35 cellular contexts compared by ENCODE assay signal in genomic region chr1:2065699-2066098, GRCh38. TPM values are rescaled to one million over a fixed set of nuclear protein-coding genes. Genes with fewer than 3 reads are reported as not detected.
"Had no signal": no experiment of that assay in that cellular context is flagged by ENCODE, and none has a peak within 500 bp of the region (broad histone marks: within the 10 kb centered on the region; RNA-seq: fewer than 3 reads in every experiment).

No MANE protein-coding gene starts in this region.

- H3K4me3 ChIP-seq: adrenal gland, ascending aorta, body of pancreas, breast epithelium, cardiac muscle cell had no signal

- DNase-seq: activated effector memory CD4-positive, alpha-beta T cell treated with anti-CD3 and anti-CD28 coated beads, Interleukin-2, amount 50 U/mL, for 16 hours; activated effector memory CD4-positive, alpha-beta T cell treated with Interleukin-2 at 50 U/mL for 16 hours; activated gamma-delta T cell; activated gamma-delta T cell treated with Interleukin-2 at 50 U/mL for 16 hours; activated naive CD4-positive, alpha-beta T cell; activated naive CD4-positive, alpha-beta T cell treated with anti-CD3 and anti-CD28 coated beads for 36 hours; activated naive CD4-positive, alpha-beta T cell treated with anti-CD3 and anti-CD28 coated beads, Interleukin-2, amount 10 ng/mL, durations not matched to agents 7 days and 5 days; activated naive CD4-positive, alpha-beta T cell treated with anti-CD3 and anti-CD28 coated beads, Interleukin-2, amount 50 U/mL, for 16 hours; activated naive CD4-positive, alpha-beta T cell treated with Interleukin-2 at 50 U/mL for 16 hours; activated naive CD8-positive, alpha-beta T cell treated with anti-CD3 and anti-CD28 coated beads for 36 hours; activated naive CD8-positive, alpha-beta T cell treated with anti-CD3 and anti-CD28 coated beads, Interleukin-2, amount 10 ng/mL, durations not matched to agents 7 days and 5 days; activated naive CD8-positive, alpha-beta T cell treated with anti-CD3 and anti-CD28 coated beads, Interleukin-2, amount 50 U/mL, for 24 hours; activated T-cell treated with anti-CD3 and anti-CD28 coated beads, Interleukin-2, amount 50 U/mL, for 1 hour; activated T-cell treated with anti-CD3 and anti-CD28 coated beads, Interleukin-2, amount 50 U/mL, for 24 hours; activated T-cell treated with anti-CD3 and anti-CD28 coated beads, Interleukin-2, amount 50 U/mL, for 4 hours; activated T-cell treated with anti-CD3 and anti-CD28 coated beads, Interleukin-2, amount 50 U/mL, for 48 hours; activated T-cell treated with anti-CD3 and anti-CD28 coated beads, Interleukin-2, amount 50 U/mL, for 72 hours; adrenal gland; amniotic stem cell; amygdala; anterior cingulate cortex; aorta; body of pancreas; caudate nucleus; central memory CD4-positive, alpha-beta T cell; cerebellar nuclear complex had no signal

- ATAC-seq: activated naive CD4-positive, alpha-beta T cell treated with anti-CD3 and anti-CD28 coated beads, Interleukin-2, amount 50 U/mL, for 72 hours; activated naive CD8-positive, alpha-beta T cell treated with anti-CD3 and anti-CD28 coated beads, Interleukin-2, amount 50 U/mL, for 24 hours; activated T-cell treated with anti-CD3 and anti-CD28 coated beads, Interleukin-2, amount 50 U/mL, for 4 hours; activated T-cell treated with anti-CD3 and anti-CD28 coated beads, Interleukin-2, amount 50 U/mL, for 72 hours; activated T-helper 17 cell treated with anti-CD3 and anti-CD28 coated beads, Interleukin-2, amount 50 U/mL, for 72 hours; body of pancreas had no signal

- H3K36me3 ChIP-seq: ascending aorta, breast epithelium had no signal

- H3K27ac ChIP-seq: adrenal gland, ascending aorta, body of pancreas, breast epithelium, cardiac muscle cell had no signal

- H3K9me3 ChIP-seq: adrenal gland, ascending aorta had no signal

- H3K27me3 ChIP-seq: adrenal gland, ascending aorta, body of pancreas, breast epithelium, cardiac muscle cell had no signal

- FAIRE-seq: astrocyte, bronchial epithelial cell had no signal

- H3K4me1 ChIP-seq: ascending aorta, body of pancreas, breast epithelium had no signal

RNA-seq across cellular contexts. Expression of gene GABRD, which starts 46.6 kb away (rescaled TPM):
- total RNA-seq: activated naive CD4-positive, alpha-beta T cell treated with anti-CD3 and anti-CD28 coated beads for 36 hours; activated naive CD4-positive, alpha-beta T cell treated with anti-CD3 and anti-CD28 coated beads, Interleukin-2, amount 50 U/mL, for 72 hours; activated naive CD8-positive, alpha-beta T cell treated with anti-CD3 and anti-CD28 coated beads for 36 hours; activated naive CD8-positive, alpha-beta T cell treated with anti-CD3 and anti-CD28 coated beads, Interleukin-2, amount 10 ng/mL, durations not matched to agents 7 days and 5 days; activated T-cell treated with anti-CD3 and anti-CD28 coated beads, Interleukin-2, amount 50 U/mL, for 4 hours; activated T-cell treated with anti-CD3 and anti-CD28 coated beads, Interleukin-2, amount 50 U/mL, for 72 hours; activated T-helper 17 cell treated with anti-CD3 and anti-CD28 coated beads, Interleukin-2, amount 50 U/mL, for 72 hours; activated T-helper 2 cell treated with anti-CD3 and anti-CD28 coated beads, Interferon-gamma antibody, Interleukin-2, Interleukin-4, amounts not matched to agents 10 μg/mL and 5 μg/mL and 100 μg/mL, durations not matched to agents 14 hours and 24 hours and 36 hours; ascending aorta; astrocyte; body of pancreas; breast epithelium; bronchial epithelial cell; cardiac muscle cell; chondrocyte had no signal
- polyA plus RNA-seq: aorta, cardiac muscle cell had no signal
